Comparison of ENCODE assay signal across 8 cellular contexts in the genomic region with DNA sequence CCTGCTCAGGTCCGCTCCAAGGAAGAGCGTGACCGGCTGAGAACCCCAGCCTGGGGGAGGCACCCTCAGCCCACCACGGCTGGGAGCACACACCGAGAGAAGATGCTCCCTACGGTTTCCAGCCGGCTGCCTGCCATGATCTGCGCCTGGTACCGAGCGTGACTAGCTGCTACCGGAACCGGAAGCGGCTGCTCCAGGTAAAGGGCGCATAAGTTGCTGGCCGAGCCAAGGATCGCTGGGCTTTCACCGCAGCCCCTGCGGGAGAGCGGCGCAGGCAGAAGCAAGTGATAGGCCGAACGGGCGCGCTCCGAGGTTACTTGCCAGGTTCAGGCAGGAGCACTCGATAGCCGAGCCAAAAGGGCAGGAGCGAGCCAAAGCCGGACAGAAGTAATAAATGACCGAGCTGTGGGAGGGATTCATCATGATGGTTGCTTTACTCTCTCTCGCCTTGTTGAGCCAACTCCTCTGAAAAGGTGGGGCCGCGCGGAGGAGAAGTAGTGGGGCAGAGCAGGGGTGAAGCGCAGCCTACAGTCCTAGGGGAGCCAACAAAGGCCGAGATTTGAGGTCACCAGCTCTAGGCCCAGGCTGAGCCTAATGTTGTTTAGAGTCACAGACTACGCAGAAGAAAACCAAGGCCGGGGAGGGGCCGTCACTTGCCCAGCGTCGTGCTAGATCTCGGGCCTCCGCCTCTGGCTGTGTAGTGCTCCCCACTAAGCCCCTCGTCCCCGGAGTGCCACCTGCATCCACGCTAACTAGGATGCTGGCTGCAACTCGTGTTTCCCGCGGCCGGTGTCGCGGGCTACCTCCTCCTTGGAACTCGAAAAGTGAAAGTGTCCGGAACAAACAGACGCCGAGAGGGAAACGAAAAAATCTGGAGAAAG. TPM values are rescaled to one million over a fixed set of nuclear protein-coding genes. Genes with fewer than 3 reads are reported as not detected.
A peak's percentile ranks its signal among the peaks of the same experiment; 100 is the strongest.
DNase-seq lines count a peak whose midpoint lies in the region; ATAC-seq and TF ChIP-seq lines count a peak whose summit lies in the region.

A gene (minus strand): TSS at position 171 of the 881 bp plus-strand sequence. CDS start 34 bp downstream, at position 137.

- H3K27ac ChIP-seq in esophagus (ENCODE audit: low read depth in 2 of 2, low read length in 1 of 2) = peak within 1 kb of the TSS; percentile 95 to 99
- peak within 1 kb of the TSS; percentile 86 for H3K27ac ChIP-seq in muscle layer of colon (ENCODE audit: low read depth, low read length)

- H3K9me3 Mint-ChIP-seq in activated T-cell treated with anti-CD3 and anti-CD28 coated beads, Interleukin-2, amount 50 U/mL, for 24 hours = no peaks in the 10 kb centered on the region

- H3K4me1 Mint-ChIP-seq in activated T-cell treated with anti-CD3 and anti-CD28 coated beads, Interleukin-2, amount 50 U/mL, for 24 hours (ENCODE audit: low read depth) = peaks cover 40% of the 10 kb centered on the region

- H3K27me3 ChIP-seq in esophagus (ENCODE audit: control insufficient read depth in 1 of 2, insufficient read depth in 2 of 2, low read length in 2 of 2) (no peaks in the 10 kb centered on the region), muscle layer of colon (ENCODE audit: control insufficient read depth in 1 of 2, insufficient read depth in 2 of 2, low read length in 2 of 2) (no peaks in the 10 kb centered on the region)

- peaks cover 46% of the 10 kb centered on the region for H3K36me3 Mint-ChIP-seq in activated T-cell treated with anti-CD3 and anti-CD28 coated beads, Interleukin-2, amount 50 U/mL, for 24 hours (ENCODE audit: low read depth)

- in situ Hi-C loops in KBM-7 (cut with MboI; ENCODE audit: low pct_unique_long_range_greater_than_20kb, low sequenced_read_pairs) = loop anchor here (25.0 kb wide), 1 partner anchor 262 kb away; no protein-coding TSS in a partner anchor

- ATAC-seq in GM21717 (IDR thresholded peaks at IDR 0.05; ENCODE audit: unreplicated experiment) = peak; percentile 79

- no peaks in the 10 kb centered on the region for H3K27me3 Mint-ChIP-seq in activated T-cell treated with anti-CD3 and anti-CD28 coated beads, Interleukin-2, amount 50 U/mL, for 24 hours

- H3K4me3 Mint-ChIP-seq in activated T-cell treated with anti-CD3 and anti-CD28 coated beads, Interleukin-2, amount 50 U/mL, for 24 hours = peak within 1 kb of the TSS; percentile 99

- H3K36me3 ChIP-seq in esophagus (ENCODE audit: control insufficient read depth in 2 of 2, insufficient read depth in 2 of 2, low read length in 1 of 2) (no peaks in the 10 kb centered on the region), muscle layer of colon (ENCODE audit: insufficient read depth, low read length) (peaks cover 5% of the 10 kb centered on the region)

- DNase-seq in DMS153 treated with DMSO at 0.1 percent for 48 hours (lab: John Stamatoyannopoulos, UW; ENCODE audit: unreplicated experiment) (peak; percentile 95), KBM-7 (peak; percentile 98)
- DNase-seq in activated T-cell treated with anti-CD3 and anti-CD28 coated beads, Interleukin-2, amount 50 U/mL, for 24 hours = peak; percentile 94
- peak; percentile 89 for DNase-seq in stimulated activated CD8-positive, alpha-beta memory T cell treated with anti-CD3 and anti-CD28 coated beads, Interleukin-7, amount 100 ng/mL, for 24 hours (ENCODE audit: low read depth)

- H3K9me3 ChIP-seq in esophagus (ENCODE audit: control insufficient read depth in 2 of 2, insufficient read depth in 1 of 2, low read depth in 1 of 2, low read length in 1 of 2) = no peaks in the 10 kb centered on the region
- H3K9me3 ChIP-seq in muscle layer of colon (ENCODE audit: low read length) = no peaks in the 10 kb centered on the region

- peak within 1 kb of the TSS; percentile 76 to 97 for H3K4me3 ChIP-seq in esophagus (ENCODE audit: low read depth in 1 of 2, low read length in 2 of 2)
- H3K4me3 ChIP-seq in muscle layer of colon (ENCODE audit: low read depth in 1 of 2, low read length in 2 of 2) = peak within 1 kb of the TSS; percentile 94 to 100

- peak within 1 kb of the TSS; percentile 50 for H3K9ac ChIP-seq in muscle layer of colon (ENCODE audit: low read length)

- WGBS in esophagus, 2 donors = 0 to 1% methylated on average over 57 of the region's 57 CpGs

- H3K4me1 ChIP-seq in esophagus (ENCODE audit: control insufficient read depth in 2 of 2, insufficient read depth in 2 of 2, low read length in 1 of 2) (peaks cover 4 to 7% of the 10 kb centered on the region in 2 donors), muscle layer of colon (ENCODE audit: insufficient read depth, low read length) (peaks cover 47% of the 10 kb centered on the region)

- peak within 1 kb of the TSS; percentile 98 for H3K27ac Mint-ChIP-seq in activated T-cell treated with anti-CD3 and anti-CD28 coated beads, Interleukin-2, amount 50 U/mL, for 24 hours

TF ChIP-seq in PFSK-1, 5 proteins besides CTCF, POLR2A, EP300 and RAD21:
- TF ChIP-seq POLR2AphosphoS5 (IDR thresholded peaks at IDR 0.05; ENCODE audit: low read depth, low read length) = peak; percentile 95
- TF ChIP-seq, protein P1, sequence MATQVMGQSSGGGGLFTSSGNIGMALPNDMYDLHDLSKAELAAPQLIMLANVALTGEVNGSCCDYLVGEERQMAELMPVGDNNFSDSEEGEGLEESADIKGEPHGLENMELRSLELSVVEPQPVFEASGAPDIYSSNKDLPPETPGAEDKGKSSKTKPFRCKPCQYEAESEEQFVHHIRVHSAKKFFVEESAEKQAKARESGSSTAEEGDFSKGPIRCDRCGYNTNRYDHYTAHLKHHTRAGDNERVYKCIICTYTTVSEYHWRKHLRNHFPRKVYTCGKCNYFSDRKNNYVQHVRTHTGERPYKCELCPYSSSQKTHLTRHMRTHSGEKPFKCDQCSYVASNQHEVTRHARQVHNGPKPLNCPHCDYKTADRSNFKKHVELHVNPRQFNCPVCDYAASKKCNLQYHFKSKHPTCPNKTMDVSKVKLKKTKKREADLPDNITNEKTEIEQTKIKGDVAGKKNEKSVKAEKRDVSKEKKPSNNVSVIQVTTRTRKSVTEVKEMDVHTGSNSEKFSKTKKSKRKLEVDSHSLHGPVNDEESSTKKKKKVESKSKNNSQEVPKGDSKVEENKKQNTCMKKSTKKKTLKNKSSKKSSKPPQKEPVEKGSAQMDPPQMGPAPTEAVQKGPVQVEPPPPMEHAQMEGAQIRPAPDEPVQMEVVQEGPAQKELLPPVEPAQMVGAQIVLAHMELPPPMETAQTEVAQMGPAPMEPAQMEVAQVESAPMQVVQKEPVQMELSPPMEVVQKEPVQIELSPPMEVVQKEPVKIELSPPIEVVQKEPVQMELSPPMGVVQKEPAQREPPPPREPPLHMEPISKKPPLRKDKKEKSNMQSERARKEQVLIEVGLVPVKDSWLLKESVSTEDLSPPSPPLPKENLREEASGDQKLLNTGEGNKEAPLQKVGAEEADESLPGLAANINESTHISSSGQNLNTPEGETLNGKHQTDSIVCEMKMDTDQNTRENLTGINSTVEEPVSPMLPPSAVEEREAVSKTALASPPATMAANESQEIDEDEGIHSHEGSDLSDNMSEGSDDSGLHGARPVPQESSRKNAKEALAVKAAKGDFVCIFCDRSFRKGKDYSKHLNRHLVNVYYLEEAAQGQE (IDR thresholded peaks at IDR 0.05; ENCODE audit: insufficient read depth in 1 of 2, low read depth in 2 of 2, low read length in 2 of 2) = peak; percentile 62 to 72; a peak in 3 of 4 replicates
- TF ChIP-seq FOXP2 (optimal IDR thresholded peaks at IDR 0.05; ENCODE audit: borderline replicate concordance, extremely low read depth, extremely low read length, insufficient read depth) = peak; percentile 98
- peak; percentile 94 for TF ChIP-seq TAF1 (IDR thresholded peaks at IDR 0.05; ENCODE audit: borderline replicate concordance, insufficient read depth, low read length)
- peak; percentile 92; the same call in 1 of the 2 replicates for TF ChIP-seq SIN3A (IDR thresholded peaks at IDR 0.05; ENCODE audit: borderline replicate concordance, insufficient read depth, low read length)

RNA-seq across cellular contexts. Expression of the gene that starts here (rescaled TPM):
- polyA plus RNA-seq in PFSK-1 (2012; ENCODE audit: insufficient read length, low read depth) = 77.6 TPM
- 10 to 100 TPM in 1 of 2 donors, 1 to 10 TPM in 1; 6.5 to 29.2 TPM for polyA plus RNA-seq in esophagus

Comparison
In these comparisons a context has a peak if more than half of its experiments do, and no peak if none do; other contexts are left out.
1. Peak in every context shown above with its lines: DNase-seq, ATAC-seq, H3K4me3 ChIP-seq and H3K27ac ChIP-seq.